Comparison of ENCODE assay signal across 8 cellular contexts in genomic region chr7:77199008-77199966, GRCh38. TPM values are rescaled to one million over a fixed set of nuclear protein-coding genes. Genes with fewer than 3 reads are reported as not detected.
DNase-seq lines count a peak whose midpoint lies in the region; ATAC-seq and TF ChIP-seq lines count a peak whose summit lies in the region.

Gene FGL2, minus strand, starts transcription at chr7:77199819. Its CDS starts 26 bp downstream, at chr7:77199793.

- peak within 1 kb of the TSS; percentile 47 to 93 (median 91) for H3K27ac Mint-ChIP-seq in IgD-negative memory B cell
- H3K27ac Mint-ChIP-seq in activated CD8-positive, alpha-beta T cell treated with anti-CD3 and anti-CD28 coated beads for 36 hours: peak within 1 kb of the TSS; percentile 39

- intact Hi-C loops in activated CD8-positive, alpha-beta T cell treated with anti-CD3 and anti-CD28 coated beads for 36 hours (cut with micrococcal nuclease): no loop called here
- intact Hi-C loops in thyroid gland (cut with DNase I): no loop called here
- intact Hi-C loops in PC-9 (cut with micrococcal nuclease; ENCODE audit: unreplicated experiment): no loop called here

- H4K20me1 ChIP-seq in PC-9 (ENCODE audit: insufficient read depth): no peaks in the 10 kb centered on the region

- DNase-seq in Ammon's horn (ENCODE audit: low spot score): peak; percentile 70
- DNase-seq in activated CD8-positive, alpha-beta T cell treated with anti-CD3 and anti-CD28 coated beads for 36 hours: peak; percentile 46
- peak; percentile 93 for DNase-seq in myocyte (ENCODE audit: low read depth)
- DNase-seq in thyroid gland: peak; percentile 44 to 46
- DNase-seq in PC-9: no peak

- peak within 1 kb of the TSS; percentile 79 to 96 (median 89) for H3K4me3 Mint-ChIP-seq in IgD-negative memory B cell
- peak within 1 kb of the TSS; percentile 73 for H3K4me3 Mint-ChIP-seq in activated CD8-positive, alpha-beta T cell treated with anti-CD3 and anti-CD28 coated beads for 36 hours

- H3K27me3 ChIP-seq in esophagus (ENCODE audit: control insufficient read depth in 1 of 2, insufficient read depth in 2 of 2, low read length in 2 of 2) (no peaks in the 10 kb centered on the region), thyroid gland (no peaks in the 10 kb centered on the region), PC-9 (ENCODE audit: insufficient read depth, low read depth) (no peaks in the 10 kb centered on the region)

- CTCF ChIA-PET in activated CD8-positive, alpha-beta T cell treated with anti-CD3 and anti-CD28 coated beads for 36 hours (lab: Charles Lee): interaction anchor here (0.9 to 3.9 kb wide), 4 partner anchors 15 to 130 kb away, joined by 3 to 22 read pairs (median 4); no protein-coding TSS in a partner anchor
- CTCF ChIA-PET in PC-9 (lab: Charles Lee): no interaction called here

- TF ChIP-seq POLR2A in thyroid gland (IDR thresholded peaks at IDR 0.05): peak in 1 of 2 donors; percentile 52

- H3K4me1 ChIP-seq in esophagus (ENCODE audit: control insufficient read depth in 2 of 2, insufficient read depth in 2 of 2, low read length in 1 of 2) (no peaks in the 10 kb centered on the region), thyroid gland (peaks cover 0 to 5% of the 10 kb centered on the region in 2 donors), PC-9 (replicated peaks; ENCODE audit: insufficient read depth) (no peaks in the 10 kb centered on the region)

- H3K4me3 ChIP-seq in esophagus (ENCODE audit: low read depth in 1 of 2, low read length in 2 of 2) (peak within 1 kb of the TSS; percentile 17 to 43), thyroid gland (replicated peaks in 1 of 3) (peak within 1 kb of the TSS in 1 of 3 donors; percentile 31), PC-9 (no peak within 1 kb of the TSS)

- no peak within 1 kb of the TSS for H3K4me2 ChIP-seq in PC-9

- no peaks in the 10 kb centered on the region for H3K79me2 ChIP-seq in PC-9 (ENCODE audit: low read depth)

- no peak within 1 kb of the TSS for H2AFZ ChIP-seq in PC-9

- H3K9me2 ChIP-seq in PC-9 (ENCODE audit: insufficient read depth): no peaks in the 10 kb centered on the region

- peak; percentile 78 for ATAC-seq in activated CD8-positive, alpha-beta T cell treated with anti-CD3 and anti-CD28 coated beads for 36 hours
- ATAC-seq in HG03108 (IDR thresholded peaks at IDR 0.05; ENCODE audit: unreplicated experiment): no peak

- peaks cover 24 to 39% (median 35%) of the 10 kb centered on the region in 3 donors for H3K4me1 Mint-ChIP-seq in IgD-negative memory B cell
- H3K4me1 Mint-ChIP-seq in activated CD8-positive, alpha-beta T cell treated with anti-CD3 and anti-CD28 coated beads for 36 hours (ENCODE audit: low read depth): peaks cover 20% of the 10 kb centered on the region

- no TSS peak for BruUV-seq in PC-9 (replicated peaks; lab: Mats Ljungman, UMichigan)

- TF ChIP-seq CTCF in activated CD8-positive, alpha-beta T cell treated with anti-CD3 and anti-CD28 coated beads for 36 hours (IDR thresholded peaks at IDR 0.05): no peak
- TF ChIP-seq CTCF in thyroid gland (IDR thresholded peaks at IDR 0.05): no peak
- TF ChIP-seq CTCF in PC-9 (conservative IDR thresholded peaks at IDR 0.05): no peak

- WGBS in esophagus, 2 donors: 19 to 29% methylated on average over 15 of the region's 15 CpGs
- WGBS in thyroid gland, 2 donors: 32 to 42% methylated on average over 15 of the region's 15 CpGs

- no peaks in the 10 kb centered on the region for H3K27me3 Mint-ChIP-seq in IgD-negative memory B cell
- no peaks in the 10 kb centered on the region for H3K27me3 Mint-ChIP-seq in activated CD8-positive, alpha-beta T cell treated with anti-CD3 and anti-CD28 coated beads for 36 hours

- no peaks in the 10 kb centered on the region for H3F3A ChIP-seq in PC-9 (ENCODE audit: insufficient read depth, low read depth)

- peak within 1 kb of the TSS; percentile 38 to 62 for H3K27ac ChIP-seq in esophagus (ENCODE audit: low read depth in 2 of 2, low read length in 1 of 2)
- H3K27ac ChIP-seq in thyroid gland: peak within 1 kb of the TSS in 2 of 3 donors; percentile 48 to 74
- no peak within 1 kb of the TSS for H3K27ac ChIP-seq in PC-9

- H3K9me3 Mint-ChIP-seq in IgD-negative memory B cell: no peaks in the 10 kb centered on the region
- H3K9me3 Mint-ChIP-seq in activated CD8-positive, alpha-beta T cell treated with anti-CD3 and anti-CD28 coated beads for 36 hours: no peaks in the 10 kb centered on the region

- no peaks in the 10 kb centered on the region for H3K9me3 ChIP-seq in esophagus (ENCODE audit: control insufficient read depth in 2 of 2, insufficient read depth in 1 of 2, low read depth in 1 of 2, low read length in 1 of 2)
- no peaks in the 10 kb centered on the region for H3K9me3 ChIP-seq in thyroid gland
- H3K9me3 ChIP-seq in PC-9 (ENCODE audit: insufficient read depth, low read depth): no peaks in the 10 kb centered on the region

- no peaks in the 10 kb centered on the region for H3K36me3 Mint-ChIP-seq in IgD-negative memory B cell
- no peaks in the 10 kb centered on the region for H3K36me3 Mint-ChIP-seq in activated CD8-positive, alpha-beta T cell treated with anti-CD3 and anti-CD28 coated beads for 36 hours (ENCODE audit: low read depth)

- H3K36me3 ChIP-seq in esophagus (ENCODE audit: control insufficient read depth in 2 of 2, insufficient read depth in 2 of 2, low read length in 1 of 2) (no peaks in the 10 kb centered on the region), thyroid gland (no peaks in the 10 kb centered on the region), PC-9 (ENCODE audit: low read depth) (no peaks in the 10 kb centered on the region)

- POLR2A ChIA-PET in activated CD8-positive, alpha-beta T cell treated with anti-CD3 and anti-CD28 coated beads for 36 hours (lab: Charles Lee): no interaction called here
- POLR2A ChIA-PET in PC-9 (lab: Charles Lee; ENCODE audit: unreplicated experiment): interaction anchor here (0.8 kb wide), 1 partner anchor 245 kb away, joined by 4 read pairs; no protein-coding TSS in a partner anchor

RNA-seq across cellular contexts. Expression of gene FGL2, which starts in this region (rescaled TPM):
- 23.7 TPM for polyA plus RNA-seq in IgD-negative memory B cell
- under 1 TPM; 0.63 to 0.95 TPM for total RNA-seq in activated CD8-positive, alpha-beta T cell treated with anti-CD3 and anti-CD28 coated beads for 36 hours
- polyA plus RNA-seq in esophagus: 1 to 10 TPM; 3.4 to 4.5 TPM
- total RNA-seq in myocyte: 7.5 and 9.1 TPM in 2 replicates
- polyA plus RNA-seq in myocyte (2012): 3.0 TPM
- total RNA-seq in thyroid gland: 10 to 100 TPM; 19.9 to 66.5 (median 38.3) TPM
- total RNA-seq in PC-9 (2021): not detected in 2 replicates

Comparison
In these comparisons a context has a peak if more than half of its experiments do, and no peak if none do; other contexts are left out.
1. Peak in DNase-seq and ATAC-seq in activated CD8-positive, alpha-beta T cell treated with anti-CD3 and anti-CD28 coated beads for 36 hours; RNA of the gene not detected or under 1 TPM.
2. DNase-seq: peak in Ammon's horn (single experiment), myocyte (single experiment) and thyroid gland (2 of 2); none in PC-9 (0 of 2).